20 cellular contexts compared by ENCODE assay signal in genomic region chr1:230081751-230082150, GRCh38. TPM values are rescaled to one million over a fixed set of nuclear protein-coding genes. Genes with fewer than 3 reads are reported as not detected.
DNase-seq lines count a peak whose midpoint lies in the region; ATAC-seq and TF ChIP-seq lines count a peak whose summit lies in the region.
"Had no signal": no experiment of that assay in that cellular context is flagged by ENCODE, and none has a peak within 500 bp of the region (broad histone marks: within the 10 kb centered on the region; RNA-seq: fewer than 3 reads in every experiment).

No MANE protein-coding gene starts in this region.

- 89% methylated on average over 8 of the region's 8 CpGs for WGBS in mammary epithelial cell (ENCODE audit: low coverage, missing lambda C conversion rate)
- WGBS in mesenchymal stem cell: 95% methylated on average over 8 of the region's 8 CpGs

- H3K4me2 ChIP-seq in mammary epithelial cell (ENCODE audit: insufficient read depth, low read depth, low read length): no peak overlapping the region
- no peak overlapping the region for H3K4me2 ChIP-seq in mesenchymal stem cell (ENCODE audit: low read length, poor library complexity, severe bottlenecking)
- H3K4me2 ChIP-seq: BLaER1, SK-N-SH had no signal

- H3K23ac ChIP-seq in mesenchymal stem cell (ENCODE audit: low read length in 2 of 2): no peak overlapping the region

- intact Hi-C loops in MCF 10A (cut with micrococcal nuclease) (loop anchor here (10.0 kb wide), 1 partner anchor 507 kb away; no protein-coding TSS in a partner anchor), mammary epithelial cell (cut with micrococcal nuclease) (loop anchor here (5.0 kb wide), 1 partner anchor 194 kb away; no protein-coding TSS in a partner anchor)

- in situ Hi-C loops in mammary epithelial cell (cut with MboI; ENCODE audit: low sequenced_read_pairs in 2 of 2): loop anchor here in 1 of 2 donors (10.0 kb wide), 1 partner anchor 417 kb away; no protein-coding TSS in a partner anchor

- no TSS peak for BruUV-seq in MCF 10A (replicated peaks; lab: Mats Ljungman, UMichigan)
- no TSS peak for BruUV-seq in mammary epithelial cell (replicated peaks; lab: Mats Ljungman, UMichigan)

- H3K4me3 Mint-ChIP-seq in MCF 10A (ENCODE audit: unreplicated experiment) (no peak overlapping the region), type B pancreatic cell (no peak overlapping the region)
- no peak overlapping the region for H3K4me3 Mint-ChIP-seq in activated naive CD8-positive, alpha-beta T cell treated with anti-CD3 and anti-CD28 coated beads, Interleukin-2, amount 50 U/mL, for 24 hours

- H4K20me1 ChIP-seq in mammary epithelial cell (ENCODE audit: insufficient read depth, low read length): no peaks in the 10 kb centered on the region

- H3K14ac ChIP-seq in mesenchymal stem cell (ENCODE audit: low read length in 2 of 2): no peak overlapping the region

- POLR2A ChIA-PET in MCF 10A (lab: Yijun Ruan, JAX): interaction anchor here (1.3 to 11.3 kb wide), 4 partner anchors 10 to 238 kb away, joined by 4 to 166 read pairs (median 83); partner anchors contain the start of gene GALNT2
- POLR2A ChIA-PET in HEK293T (lab: Yijun Ruan, JAX): no interaction called here

- no peak overlapping the region for H2BK5ac ChIP-seq in mesenchymal stem cell (ENCODE audit: low read depth, low read length, poor library complexity, severe bottlenecking)

- peaks cover 65% of the 10 kb centered on the region for H3K4me1 Mint-ChIP-seq in MCF 10A (ENCODE audit: insufficient read depth, unreplicated experiment)
- peaks cover 67% of the 10 kb centered on the region for H3K4me1 Mint-ChIP-seq in activated naive CD8-positive, alpha-beta T cell treated with anti-CD3 and anti-CD28 coated beads, Interleukin-2, amount 50 U/mL, for 24 hours
- peaks cover 41% of the 10 kb centered on the region for H3K4me1 Mint-ChIP-seq in type B pancreatic cell (ENCODE audit: unreplicated experiment)

- DNase-seq in MCF 10A (ENCODE audit: unreplicated experiment): no peak
- DNase-seq in mammary epithelial cell: no peak
- DNase-seq in activated naive CD8-positive, alpha-beta T cell treated with anti-CD3 and anti-CD28 coated beads, Interleukin-2, amount 50 U/mL, for 24 hours: no peak
- no peak for DNase-seq in mesenchymal stem cell
- DNase-seq in type B pancreatic cell (ENCODE audit: extremely low spot score, unreplicated experiment): no peak
- DNase-seq in HEK293T (ENCODE audit: extremely low spot score): no peak
- DNase-seq: activated naive CD4-positive, alpha-beta T cell treated with Interleukin-2 at 50 U/mL for 16 hours; activated T-cell treated with anti-CD3 and anti-CD28 coated beads, Interleukin-2, amount 50 U/mL, for 48 hours; anterior cingulate cortex; caudate nucleus; NCI-H1048; NCI-H187 treated with DMSO at 0.1 percent for 48 hours; NCI-H69; SK-N-SH; stimulated activated CD4-positive, alpha-beta T cell treated with anti-CD3 and anti-CD28 coated beads, Interleukin-2, amount 100 ng/mL, for 48 hours; stimulated activated naive CD4-positive, alpha-beta T cell had no signal

- H3K79me1 ChIP-seq in mesenchymal stem cell (replicated peaks; ENCODE audit: low read length, poor library complexity, severe bottlenecking): peaks cover 19% of the 10 kb centered on the region

- TF ChIP-seq CTCF in MCF 10A (IDR thresholded peaks at IDR 0.05; ENCODE audit: unreplicated experiment) (no peak), mammary epithelial cell (conservative IDR thresholded peaks at IDR 0.05 in 1 of 2, IDR thresholded peaks at IDR 0.05 in 1 of 2; ENCODE audit: extremely low read depth in 1 of 2, insufficient read depth in 1 of 2, low read depth in 1 of 2, low read length in 2 of 2) (no peak), type B pancreatic cell (conservative IDR thresholded peaks at IDR 0.05) (no peak)

- H3K36me3 Mint-ChIP-seq in MCF 10A (ENCODE audit: insufficient read depth, unreplicated experiment) (peaks cover 23% of the 10 kb centered on the region), type B pancreatic cell (peaks cover 16% of the 10 kb centered on the region)
- H3K36me3 Mint-ChIP-seq in activated naive CD8-positive, alpha-beta T cell treated with anti-CD3 and anti-CD28 coated beads, Interleukin-2, amount 50 U/mL, for 24 hours (ENCODE audit: low read depth): peaks cover 39% of the 10 kb centered on the region

- CTCF ChIA-PET in MCF 10A (lab: Yijun Ruan, JAX): interaction anchor here (0.7 to 7.9 kb wide), 4 partner anchors 11 to 422 kb away, joined by 5 to 138 read pairs (median 44); no protein-coding TSS in a partner anchor
- CTCF ChIA-PET in mammary epithelial cell (lab: Charles Lee; ENCODE audit: low non-redundant PET): no interaction called here
- CTCF ChIA-PET in HEK293T (lab: Yijun Ruan, JAX): interaction anchor here (0.7 kb wide), 1 partner anchor 983 kb away, joined by 3 read pairs; no protein-coding TSS in a partner anchor

- H3K4ac ChIP-seq in mesenchymal stem cell (ENCODE audit: low read depth in 1 of 2, low read length in 2 of 2): no peak overlapping the region

- no peak overlapping the region for H2BK120ac ChIP-seq in mesenchymal stem cell (ENCODE audit: low read depth, low read length)

- no peak overlapping the region for H4K8ac ChIP-seq in mesenchymal stem cell (ENCODE audit: low read length)

- H2BK12ac ChIP-seq in mesenchymal stem cell (ENCODE audit: low read length in 2 of 2): no peak overlapping the region

- H3K9me3 ChIP-seq in mammary epithelial cell (replicated peaks; ENCODE audit: insufficient read depth, low read length) (peaks cover 7% of the 10 kb centered on the region), mesenchymal stem cell (ENCODE audit: control insufficient read depth, low read length) (no peaks in the 10 kb centered on the region)
- H3K9me3 ChIP-seq: SK-N-SH had no signal

- no peaks in the 10 kb centered on the region for H3K36me3 ChIP-seq in mammary epithelial cell (ENCODE audit: insufficient read depth, low read length)
- H3K36me3 ChIP-seq in mesenchymal stem cell (ENCODE audit: control insufficient read depth in 1 of 2, insufficient read depth in 2 of 2, low read depth in 1 of 2, low read length in 2 of 2): peaks cover 0 to 15% of the 10 kb centered on the region in 2 experiments

- H4K91ac ChIP-seq in mesenchymal stem cell (ENCODE audit: low read length): no peak overlapping the region

- H3K79me2 ChIP-seq in mammary epithelial cell (ENCODE audit: insufficient read depth, low read length): peaks cover 89% of the 10 kb centered on the region

- H3K18ac ChIP-seq in mesenchymal stem cell (ENCODE audit: low read depth in 1 of 2, low read length in 2 of 2): no peak overlapping the region

- peaks cover 8% of the 10 kb centered on the region for H3K9me3 Mint-ChIP-seq in MCF 10A (ENCODE audit: unreplicated experiment)
- peaks cover 12% of the 10 kb centered on the region for H3K9me3 Mint-ChIP-seq in activated naive CD8-positive, alpha-beta T cell treated with anti-CD3 and anti-CD28 coated beads, Interleukin-2, amount 50 U/mL, for 24 hours
- no peaks in the 10 kb centered on the region for H3K9me3 Mint-ChIP-seq in type B pancreatic cell

- H3K4me1 ChIP-seq in mammary epithelial cell (ENCODE audit: insufficient read depth, low read length): peaks cover 46% of the 10 kb centered on the region
- peaks cover 35% of the 10 kb centered on the region for H3K4me1 ChIP-seq in mesenchymal stem cell (ENCODE audit: control insufficient read depth, insufficient read depth, low read depth, low read length)

- H3K27ac Mint-ChIP-seq in MCF 10A (ENCODE audit: low read depth, unreplicated experiment): peak overlapping the region; percentile 80
- H3K27ac Mint-ChIP-seq in activated naive CD8-positive, alpha-beta T cell treated with anti-CD3 and anti-CD28 coated beads, Interleukin-2, amount 50 U/mL, for 24 hours: peak overlapping the region; percentile 38
- peak overlapping the region; percentile 54 for H3K27ac Mint-ChIP-seq in type B pancreatic cell

- dilution Hi-C loops in mammary epithelial cell (cut with HindIII; ENCODE audit: low sequenced_read_pairs): no loop called here

- no peaks in the 10 kb centered on the region for H3K27me3 Mint-ChIP-seq in MCF 10A (ENCODE audit: insufficient read depth, unreplicated experiment)
- H3K27me3 Mint-ChIP-seq in activated naive CD8-positive, alpha-beta T cell treated with anti-CD3 and anti-CD28 coated beads, Interleukin-2, amount 50 U/mL, for 24 hours: peaks cover 2% of the 10 kb centered on the region
- H3K27me3 Mint-ChIP-seq in type B pancreatic cell: peaks cover 5% of the 10 kb centered on the region

- no peak overlapping the region for H2AFZ ChIP-seq in mammary epithelial cell (ENCODE audit: low read depth, low read length)
- no peak overlapping the region for H2AFZ ChIP-seq in mesenchymal stem cell (ENCODE audit: low read depth, low read length)

- H3K27me3 ChIP-seq in mammary epithelial cell (ENCODE audit: insufficient read depth, low read length): no peaks in the 10 kb centered on the region
- no peaks in the 10 kb centered on the region for H3K27me3 ChIP-seq in mesenchymal stem cell (ENCODE audit: control insufficient read depth in 1 of 2, insufficient read depth in 1 of 2, low read length in 2 of 2)
- H3K27me3 ChIP-seq: BLaER1 had no signal

- H3K27ac ChIP-seq in mammary epithelial cell (ENCODE audit: insufficient read depth, low read depth, low read length): no peak overlapping the region
- H3K27ac ChIP-seq in mesenchymal stem cell (ENCODE audit: low read length, poor library complexity, severe bottlenecking): no peak overlapping the region
- H3K27ac ChIP-seq: BLaER1 had no signal

- peak overlapping the region; percentile 19 for H2BK15ac ChIP-seq in mesenchymal stem cell (ENCODE audit: low read depth, poor library complexity, severe bottlenecking)

- no peak for ATAC-seq in activated naive CD8-positive, alpha-beta T cell treated with anti-CD3 and anti-CD28 coated beads, Interleukin-2, amount 50 U/mL, for 24 hours
- ATAC-seq in SK-N-SH treated with all-trans-retinoic acid at 6 μM for 48 hours (no peak), GM21515 (IDR thresholded peaks at IDR 0.05; ENCODE audit: unreplicated experiment) (no peak)
- ATAC-seq: HCT116 had no signal

- no peak overlapping the region for H3K4me3 ChIP-seq in mammary epithelial cell (replicated peaks in 1 of 3; ENCODE audit: insufficient read depth in 1 of 3, low read depth in 2 of 3, low read length in 3 of 3)
- no peak overlapping the region for H3K4me3 ChIP-seq in mesenchymal stem cell (ENCODE audit: insufficient read depth in 1 of 2, low read depth in 1 of 2, low read length in 2 of 2)
- H3K4me3 ChIP-seq: BLaER1 had no signal

- no peak overlapping the region for H3K9ac ChIP-seq in mammary epithelial cell (ENCODE audit: insufficient read depth, low read length)
- no peak overlapping the region for H3K9ac ChIP-seq in mesenchymal stem cell (ENCODE audit: low read length)
- H3K9ac ChIP-seq: BLaER1, SK-N-SH had no signal

- peak overlapping the region; percentile 30 for H2AK5ac ChIP-seq in mesenchymal stem cell (ENCODE audit: low read length, severe bottlenecking)

TF ChIP-seq in HEK293T, 16 proteins besides CTCF, POLR2A, EP300 and RAD21 (continues in another document):
- no peak for TF ChIP-seq L3MBTL2 (conservative IDR thresholded peaks at IDR 0.05)

RNA-seq across cellular contexts. Expression of gene GALNT2, which starts 14.7 kb away (rescaled TPM):
- total RNA-seq in MCF 10A (2022): 104 and 114 TPM in 2 replicates
- 100 to 1,000 TPM; 117 to 125 TPM for total RNA-seq in mammary epithelial cell
- 93.3 TPM for polyA plus RNA-seq in mammary epithelial cell
- 83.5 TPM for polyA minus RNA-seq in mammary epithelial cell
- polyA plus RNA-seq in mesenchymal stem cell (2013, experiment 1 of 2): 128 TPM
- 130 TPM for polyA plus RNA-seq in mesenchymal stem cell (2013, experiment 2 of 2)
- 39.9 and 66.3 TPM in 2 replicates for total RNA-seq in type B pancreatic cell (ENCODE audit: low replicate concordance)
